Comparison of ENCODE assay signal across 8 cellular contexts in genomic region chr14:22981090-22982012, GRCh38. TPM values are rescaled to one million over a fixed set of nuclear protein-coding genes. Genes with fewer than 3 reads are reported as not detected.
DNase-seq lines count a peak whose midpoint lies in the region; ATAC-seq and TF ChIP-seq lines count a peak whose summit lies in the region.

No MANE protein-coding gene starts in this region.

- intact Hi-C loops in activated CD4-positive, alpha-beta memory T cell treated with anti-CD3 and anti-CD28 coated beads for 36 hours (cut with micrococcal nuclease), result loop anchor here (5.0 to 10.0 kb wide), 2 partner anchors 159 to 203 kb away; partner anchors contain the start of gene SLC7A8
- intact Hi-C loops in posterior vena cava (cut with DNase I), result no loop called here

- POLR2A ChIA-PET in HEK293 (lab: Yijun Ruan, JAX), result interaction anchor here (0.6 to 3.7 kb wide), 15 partner anchors 9 to 221 kb away, joined by 3 to 31 read pairs (median 9); partner anchors contain the start of genes ACIN1, C14orf119, HAUS4 and PRMT5
- POLR2A ChIA-PET in activated CD4-positive, alpha-beta memory T cell treated with anti-CD3 and anti-CD28 coated beads for 36 hours (lab: Charles Lee), result interaction anchor here (0.7 to 1.4 kb wide), 3 partner anchors 26 to 1134 kb away, joined by 3 read pairs; partner anchors contain the start of genes ACIN1 and C14orf119

- H3K4me1 Mint-ChIP-seq in activated CD4-positive, alpha-beta memory T cell treated with anti-CD3 and anti-CD28 coated beads for 36 hours (ENCODE audit: low read depth), result peaks cover 6% of the 10 kb centered on the region

- peak overlapping the region; percentile 77 for H3K4me3 ChIP-seq in HEK293 (ENCODE audit: low read depth, low read length)
- H3K4me3 ChIP-seq in cardiac muscle cell, result peak overlapping the region; percentile 74

- H3K4me1 ChIP-seq in HEK293 (ENCODE audit: control insufficient read depth, insufficient read depth, low read length), result peaks cover 32% of the 10 kb centered on the region
- H3K4me1 ChIP-seq in cardiac muscle cell (ENCODE audit: low read depth), result peaks cover 37% of the 10 kb centered on the region

- CTCF ChIA-PET in HEK293 (lab: Yijun Ruan, JAX), result interaction anchor here (0.7 to 17.9 kb wide), 15 partner anchors 7 to 425 kb away, joined by 3 to 469 read pairs (median 5); partner anchors contain the start of genes CDH24 and PRMT5
- CTCF ChIA-PET in activated CD4-positive, alpha-beta memory T cell treated with anti-CD3 and anti-CD28 coated beads for 36 hours (lab: Charles Lee), result interaction anchor here (1.0 to 18.3 kb wide), 13 partner anchors 7 to 425 kb away, joined by 4 to 839 read pairs (median 12); partner anchors contain the start of genes CDH24, HAUS4 and PRMT5

- peak overlapping the region; percentile 25 for H3K4me3 Mint-ChIP-seq in activated CD4-positive, alpha-beta memory T cell treated with anti-CD3 and anti-CD28 coated beads for 36 hours

- ATAC-seq in HG02970 (IDR thresholded peaks at IDR 0.05; ENCODE audit: low FRiP score, unreplicated experiment) (no peak), GM18858 (IDR thresholded peaks at IDR 0.05; ENCODE audit: unreplicated experiment) (no peak)

- H3K36me3 Mint-ChIP-seq in activated CD4-positive, alpha-beta memory T cell treated with anti-CD3 and anti-CD28 coated beads for 36 hours, result no peaks in the 10 kb centered on the region

- H3K27me3 Mint-ChIP-seq in activated CD4-positive, alpha-beta memory T cell treated with anti-CD3 and anti-CD28 coated beads for 36 hours, result no peaks in the 10 kb centered on the region

- H3K27ac ChIP-seq in HEK293 (ENCODE audit: extremely low read depth, low read depth, low read length) (peak overlapping the region; percentile 19; the same call in 1 of the 2 replicates), cardiac muscle cell (peak overlapping the region; percentile 99)

- DNase-seq in activated CD4-positive, alpha-beta memory T cell treated with anti-CD3 and anti-CD28 coated beads for 36 hours, result peak; percentile 29
- DNase-seq in cardiac muscle cell (ENCODE audit: low read depth in 1 of 2, low spot score in 1 of 2) (peak; percentile 25 to 41), posterior vena cava (ENCODE audit: low spot score) (peak; percentile 81), NCI-H2227 treated with DMSO at 0.1 percent for 48 hours (lab: John Stamatoyannopoulos, UW) (no peak), NCI-H1417 treated with DMSO at 0.1 percent for 48 hours (lab: John Stamatoyannopoulos, UW) (no peak)

- H3K27me3 ChIP-seq in cardiac muscle cell, result no peaks in the 10 kb centered on the region

- H3K27ac Mint-ChIP-seq in activated CD4-positive, alpha-beta memory T cell treated with anti-CD3 and anti-CD28 coated beads for 36 hours, result no peak overlapping the region

- H3K36me3 ChIP-seq in HEK293 (ENCODE audit: control insufficient read depth in 2 of 2, insufficient read depth in 1 of 2, low read length in 2 of 2) (peaks cover 0 to 8% of the 10 kb centered on the region in 2 experiments; a peak in 2 of 3 replicates), cardiac muscle cell (no peaks in the 10 kb centered on the region)

- no peaks in the 10 kb centered on the region for H3K9me3 ChIP-seq in HEK293 (ENCODE audit: control insufficient read depth, insufficient read depth, low read depth, low read length)
- no peaks in the 10 kb centered on the region for H3K9me3 ChIP-seq in cardiac muscle cell (ENCODE audit: low read depth)

- no peaks in the 10 kb centered on the region for H3K9me3 Mint-ChIP-seq in activated CD4-positive, alpha-beta memory T cell treated with anti-CD3 and anti-CD28 coated beads for 36 hours

- TF ChIP-seq CTCF in HEK293 (tag by site-specific recombination; IDR thresholded peaks at IDR 0.05) (no peak), cardiac muscle cell (IDR thresholded peaks at IDR 0.05; ENCODE audit: low read depth, low read length) (no peak)

TF ChIP-seq in HEK293, 187 proteins besides CTCF, POLR2A, EP300 and RAD21 (continues in another document):
- TF ChIP-seq BCL6B (tag by site-specific recombination; IDR thresholded peaks at IDR 0.05) (no peak), KLF9 (tag by site-specific recombination; IDR thresholded peaks at IDR 0.05; ENCODE audit: low read depth) (peak; percentile 9; the same call in 1 of the 2 replicates), ZBTB48 (tag by site-specific recombination; IDR thresholded peaks at IDR 0.05) (peak; percentile 28; the same call in 1 of the 2 replicates), KLF8 (tag by site-specific recombination; IDR thresholded peaks at IDR 0.05) (peak; percentile 12; the same call in 1 of the 2 replicates), ZBTB17 (tag by site-specific recombination; IDR thresholded peaks at IDR 0.05) (peak; percentile 69), ZFHX2 (tag by site-specific recombination; conservative IDR thresholded peaks at IDR 0.05) (peak; percentile 31), ZBTB20 (tag by site-specific recombination; IDR thresholded peaks at IDR 0.05) (peak; percentile 67; the same call in 1 of the 2 replicates), ZBTB6 (tag by site-specific recombination; IDR thresholded peaks at IDR 0.05) (peak; percentile 42; the same call in 1 of the 2 replicates), EGR2 (tag by site-specific recombination; IDR thresholded peaks at IDR 0.05; ENCODE audit: low read depth) (no peak), ZNF341 (tag by site-specific recombination; IDR thresholded peaks at IDR 0.05; ENCODE audit: low read depth) (0 out of 2 replicates have a peak, but pooled peaks have one; percentile 7), ZBTB8A (tag by site-specific recombination; IDR thresholded peaks at IDR 0.05) (0 out of 2 replicates have a peak, but pooled peaks have one; percentile 49), PATZ1 (tag by site-specific recombination; IDR thresholded peaks at IDR 0.05) (peak; percentile 9; the same call in 1 of the 2 replicates)

RNA-seq across cellular contexts. Expression of gene AJUBA, which starts 1.0 kb away (rescaled TPM):
- 1 to 10 TPM; 1.5 to 1.7 TPM for total RNA-seq in activated CD4-positive, alpha-beta memory T cell treated with anti-CD3 and anti-CD28 coated beads for 36 hours
- total RNA-seq in cardiac muscle cell (33.8 and 39.3 TPM in 2 replicates), posterior vena cava (1 to 10 TPM; 5.1 to 6.4 TPM)
- 18.9 and 19.9 TPM in 2 replicates for polyA plus RNA-seq in cardiac muscle cell

RNA-seq across cellular contexts. Expression of gene HAUS4, which starts 24.5 kb away (rescaled TPM):
- total RNA-seq in activated CD4-positive, alpha-beta memory T cell treated with anti-CD3 and anti-CD28 coated beads for 36 hours, result 10 to 100 TPM; 84.4 to 86.6 TPM
- 60.7 and 84.5 TPM in 2 replicates for total RNA-seq in cardiac muscle cell
- polyA plus RNA-seq in cardiac muscle cell, result 28.3 and 59.7 TPM in 2 replicates
- 10 to 100 TPM; 18.0 to 29.2 TPM for total RNA-seq in posterior vena cava

RNA-seq across cellular contexts. Expression of gene C14orf93, which starts 28.6 kb away (rescaled TPM):
- 10 to 100 TPM in 1 of 2 experiments, 1 to 10 TPM in 1; 7.5 to 10.8 TPM for total RNA-seq in activated CD4-positive, alpha-beta memory T cell treated with anti-CD3 and anti-CD28 coated beads for 36 hours
- total RNA-seq in cardiac muscle cell (7.9 and 26.3 TPM in 2 replicates), posterior vena cava (1 to 10 TPM; 3.8 to 5.7 TPM)
- 6.7 and 10.5 TPM in 2 replicates for polyA plus RNA-seq in cardiac muscle cell

RNA-seq across cellular contexts. Expression of gene PRMT5, which starts 52.2 kb away (rescaled TPM):
- total RNA-seq in activated CD4-positive, alpha-beta memory T cell treated with anti-CD3 and anti-CD28 coated beads for 36 hours, result 100 to 1,000 TPM in 1 of 2 experiments, 10 to 100 TPM in 1; 85.6 to 100 TPM
- 53.9 and 62.7 TPM in 2 replicates for total RNA-seq in cardiac muscle cell
- 131 and 134 TPM in 2 replicates for polyA plus RNA-seq in cardiac muscle cell
- total RNA-seq in posterior vena cava, result 10 to 100 TPM; 44.9 to 45.9 TPM

RNA-seq across cellular contexts. Expression of gene PSMB5, which starts 53.3 kb away (rescaled TPM):
- total RNA-seq in activated CD4-positive, alpha-beta memory T cell treated with anti-CD3 and anti-CD28 coated beads for 36 hours, result 100 to 1,000 TPM; 116 to 119 TPM
- total RNA-seq in cardiac muscle cell (124 and 255 TPM in 2 replicates), posterior vena cava (10 to 100 TPM; 71.5 to 78.8 TPM)
- 304 and 326 TPM in 2 replicates for polyA plus RNA-seq in cardiac muscle cell

Comparison
In these comparisons a context has a peak if more than half of its experiments do, and no peak if none do; other contexts are left out.
1. DNase-seq: peak in activated CD4-positive, alpha-beta memory T cell treated with anti-CD3 and anti-CD28 coated beads for 36 hours (single experiment), cardiac muscle cell (2 of 2) and posterior vena cava (single experiment); none in NCI-H2227 treated with DMSO at 0.1 percent for 48 hours (single experiment) and NCI-H1417 treated with DMSO at 0.1 percent for 48 hours (single experiment).